In genomic region chr1:169874229-169874628, GRCh38 we compare ENCODE assay signal across 1 cellular context.
A peak's percentile ranks its signal among the peaks of the same experiment; 100 is the strongest.
TF ChIP-seq lines count a peak whose summit lies in the region.

No MANE protein-coding gene starts in this region.

TF ChIP-seq in SK-N-SH, 30 proteins besides CTCF, POLR2A, EP300 and RAD21 (continued from another document):
- TF ChIP-seq, protein P1, sequence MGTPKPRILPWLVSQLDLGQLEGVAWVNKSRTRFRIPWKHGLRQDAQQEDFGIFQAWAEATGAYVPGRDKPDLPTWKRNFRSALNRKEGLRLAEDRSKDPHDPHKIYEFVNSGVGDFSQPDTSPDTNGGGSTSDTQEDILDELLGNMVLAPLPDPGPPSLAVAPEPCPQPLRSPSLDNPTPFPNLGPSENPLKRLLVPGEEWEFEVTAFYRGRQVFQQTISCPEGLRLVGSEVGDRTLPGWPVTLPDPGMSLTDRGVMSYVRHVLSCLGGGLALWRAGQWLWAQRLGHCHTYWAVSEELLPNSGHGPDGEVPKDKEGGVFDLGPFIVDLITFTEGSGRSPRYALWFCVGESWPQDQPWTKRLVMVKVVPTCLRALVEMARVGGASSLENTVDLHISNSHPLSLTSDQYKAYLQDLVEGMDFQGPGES (IDR thresholded peaks at IDR 0.05; ENCODE audit: low read depth, low read length), result no peak
- TF ChIP-seq TEAD4 (IDR thresholded peaks at IDR 0.05; ENCODE audit: borderline replicate concordance, insufficient read depth), result peak; percentile 87
- TF ChIP-seq RFX5 (IDR thresholded peaks at IDR 0.05; ENCODE audit: low read length), result no peak
- no peak for TF ChIP-seq FOXJ3 (CRISPR knock-in tag; IDR thresholded peaks at IDR 0.05)
TF ChIP-seq in SK-N-SH: peak in this region for 10.
